17 cellular contexts compared by ENCODE assay signal in genomic region chr12:121084229-121084628, GRCh38. TPM values are rescaled to one million over a fixed set of nuclear protein-coding genes. Genes with fewer than 3 reads are reported as not detected.
A peak's percentile ranks its signal among the peaks of the same experiment; 100 is the strongest.
DNase-seq lines count a peak whose midpoint lies in the region; ATAC-seq, FAIRE-seq and TF ChIP-seq lines count a peak whose summit lies in the region.
"Had no signal": no experiment of that assay in that cellular context is flagged by ENCODE, and none has a peak within 500 bp of the region (broad histone marks: within the 10 kb centered on the region; RNA-seq: fewer than 3 reads in every experiment).

No MANE protein-coding gene starts in this region.

- H2AK5ac ChIP-seq in H1 (ENCODE audit: low read depth, low read length) (no peak overlapping the region), neuronal stem cell (ENCODE audit: low read depth, low read length) (no peak overlapping the region)

- no peak for TF ChIP-seq CTCF in H1 (IDR thresholded peaks at IDR 0.05; ENCODE audit: control extremely low read depth in 1 of 3, insufficient read depth in 1 of 3, low read depth in 1 of 3, low read length in 3 of 3)
- TF ChIP-seq CTCF in psoas muscle (IDR thresholded peaks at IDR 0.05) = no peak

- peak overlapping the region; percentile 34 for H3K27ac ChIP-seq in SJCRH30
- no peak overlapping the region for H3K27ac ChIP-seq in H1 (ENCODE audit: low read depth, low read length)
- no peak overlapping the region for H3K27ac ChIP-seq in neuronal stem cell (replicated peaks; ENCODE audit: low read length)
- H3K27ac ChIP-seq in psoas muscle = no peak overlapping the region

- H2BK12ac ChIP-seq in H1 (ENCODE audit: low read depth, low read length) (no peak overlapping the region), neuronal stem cell (ENCODE audit: low read length) (no peak overlapping the region)

- no peak overlapping the region for H3K4me3 ChIP-seq in SJCRH30
- H3K4me3 ChIP-seq in H1 (ENCODE audit: extremely low read depth in 1 of 4, insufficient read depth in 2 of 4, low read depth in 3 of 4, low read length in 4 of 4) = no peak overlapping the region
- H3K4me3 ChIP-seq in neuronal stem cell (ENCODE audit: low read length in 2 of 2) = no peak overlapping the region
- no peak overlapping the region for H3K4me3 ChIP-seq in psoas muscle

- H3K9ac ChIP-seq in H1 (replicated peaks in 1 of 4; ENCODE audit: extremely low read depth in 1 of 4, low read depth in 3 of 4, low read length in 3 of 4) (no peak overlapping the region), neuronal stem cell (ENCODE audit: low read depth, low read length, poor library complexity) (no peak overlapping the region)

- no peak overlapping the region for H4K5ac ChIP-seq in H1 (ENCODE audit: insufficient read length, low read depth, low read length)

- H3K9me3 ChIP-seq in SJCRH30 (replicated peaks) (no peaks in the 10 kb centered on the region), H1 (ENCODE audit: insufficient read depth in 2 of 2, low read depth in 1 of 2, low read length in 1 of 2) (peaks cover 0 to 4% of the 10 kb centered on the region in 2 experiments; a peak in 1 of 4 replicates), neuronal stem cell (replicated peaks in 1 of 2; ENCODE audit: control insufficient read depth in 2 of 2, insufficient read depth in 1 of 2, low read depth in 1 of 2, low read length in 2 of 2) (peaks cover 3% of the 10 kb centered on the region in 2 donors), psoas muscle (no peaks in the 10 kb centered on the region)

- intact Hi-C loops in psoas muscle (cut with DNase I) = no loop called here

- FAIRE-seq in H1 (lab: Jason Lieb, UNC) = no peak
- FAIRE-seq: G401.6, GM12892 had no signal

- H3K18ac ChIP-seq in H1 (ENCODE audit: extremely low read depth, low read length) (no peak overlapping the region), neuronal stem cell (ENCODE audit: low read length) (no peak overlapping the region)

- H3K79me2 ChIP-seq in H1 (ENCODE audit: control insufficient read depth in 1 of 2, insufficient read depth in 2 of 2, low read length in 2 of 2) = no peaks in the 10 kb centered on the region

- no peak for TF ChIP-seq EP300 in H1 (IDR thresholded peaks at IDR 0.05; ENCODE audit: borderline replicate concordance in 1 of 2, low read depth in 2 of 2, low read length in 2 of 2)

- H4K91ac ChIP-seq in H1 (replicated peaks; ENCODE audit: insufficient read length, low read length) (no peak overlapping the region), neuronal stem cell (ENCODE audit: low read depth, low read length, poor library complexity) (no peak overlapping the region)

- H3K4me1 ChIP-seq in SJCRH30 (peaks cover 14% of the 10 kb centered on the region), H1 (replicated peaks in 1 of 4; ENCODE audit: control insufficient read depth in 3 of 4, insufficient read depth in 4 of 4, low read length in 3 of 4) (peaks cover 0 to 3% (median 0%) of the 10 kb centered on the region in 4 experiments; a peak in 1 of 7 replicates), neuronal stem cell (ENCODE audit: control insufficient read depth in 2 of 2, insufficient read depth in 1 of 2, low read depth in 1 of 2, low read length in 2 of 2) (peaks cover 0 to 6% of the 10 kb centered on the region in 2 donors), psoas muscle (no peaks in the 10 kb centered on the region)

- H3K4ac ChIP-seq in H1 (replicated peaks; ENCODE audit: insufficient read length, low read depth, low read length) = no peak overlapping the region
- no peak overlapping the region for H3K4ac ChIP-seq in neuronal stem cell (ENCODE audit: low read length)

- H2BK120ac ChIP-seq in H1 (replicated peaks; ENCODE audit: low read depth, low read length) (no peak overlapping the region), neuronal stem cell (ENCODE audit: low read depth, low read length) (no peak overlapping the region)

- H3K4me2 ChIP-seq in H1 (ENCODE audit: insufficient read depth in 1 of 2, low read depth in 2 of 2, low read length in 2 of 2) (no peak overlapping the region), neuronal stem cell (ENCODE audit: insufficient read depth, low read length, poor library complexity, severe bottlenecking) (no peak overlapping the region)

- ATAC-seq in HG02973 (IDR thresholded peaks at IDR 0.05; ENCODE audit: unreplicated experiment) (no peak), psoas muscle (no peak)

- H2BK5ac ChIP-seq in H1 (ENCODE audit: low read depth, low read length) (no peak overlapping the region), neuronal stem cell (ENCODE audit: low read length) (no peak overlapping the region)

- H3K36me3 ChIP-seq in SJCRH30 (no peaks in the 10 kb centered on the region), H1 (ENCODE audit: control insufficient read depth in 2 of 4, insufficient read depth in 4 of 4, low read length in 3 of 4) (no peaks in the 10 kb centered on the region), neuronal stem cell (replicated peaks in 1 of 2; ENCODE audit: control insufficient read depth in 2 of 2, insufficient read depth in 2 of 2, low read length in 2 of 2) (no peaks in the 10 kb centered on the region), psoas muscle (ENCODE audit: insufficient read depth in 1 of 2, low read depth in 1 of 2) (no peaks in the 10 kb centered on the region)

- DNase-seq in SJCRH30 (peak; percentile 20 to 60), H1 (ENCODE audit: low read depth in 1 of 2, low spot score in 2 of 2) (peak in 1 of 2 experiments; percentile 17), neuronal stem cell (ENCODE audit: low spot score) (no peak), psoas muscle (no peak), D341Med (ENCODE audit: low spot score) (no peak)
- DNase-seq: C1 segment of cervical spinal cord; Calu3; CD4-positive, alpha-beta memory T cell; COR-L47; DMS153; DND-41; GOT3; H7; HCEC 1CT had no signal

- H2BK15ac ChIP-seq in H1 (ENCODE audit: low read length) (no peak overlapping the region), neuronal stem cell (ENCODE audit: low read length) (no peak overlapping the region)

- WGBS in H1 (ENCODE audit: extremely low coverage in 1 of 2, insufficient coverage in 1 of 2, insufficient read length in 1 of 2, insufficient replicate concordance in 2 of 2, low coverage in 1 of 2, low lambda C conversion rate in 2 of 2, missing lambda C conversion rate in 1 of 2), 2 experiments = 93% methylated on average over 3 of the region's 3 CpGs; no CpG with 5 or more reads in 1 of the 2 experiments
- no CpG with 5 or more reads among the region's 3 CpGs for WGBS in neuronal stem cell (ENCODE audit: extremely low coverage in 2 of 2, insufficient read length in 2 of 2, insufficient replicate concordance in 1 of 2), 2 donors
- WGBS in psoas muscle, 3 donors = 42 to 60% (median 45%) methylated on average over 3 of the region's 3 CpGs

- CTCF ChIA-PET in H1 (lab: Charles Lee; ENCODE audit: partially characterized antibody) = interaction anchor here (1.0 to 3.3 kb wide), 2 partner anchors 11 to 23 kb away, joined by 5 to 20 read pairs; no protein-coding TSS in a partner anchor

- POLR2A ChIA-PET in H1 (lab: Charles Lee; ENCODE audit: partially characterized antibody) = interaction anchor here (1.5 kb wide), 1 partner anchor 17 kb away, joined by 5 read pairs; no protein-coding TSS in a partner anchor

- H3K23ac ChIP-seq in H1 (ENCODE audit: insufficient read length) = no peak overlapping the region
- no peak overlapping the region for H3K23ac ChIP-seq in neuronal stem cell (ENCODE audit: low read depth, low read length, poor library complexity)

- no peaks in the 10 kb centered on the region for H3K27me3 ChIP-seq in SJCRH30
- peaks cover 0 to 2% (median 0%) of the 10 kb centered on the region in 4 experiments; a peak in 1 of 7 replicates for H3K27me3 ChIP-seq in H1 (replicated peaks in 1 of 4; ENCODE audit: control insufficient read depth in 3 of 4, extremely low read depth in 1 of 4, insufficient read depth in 3 of 4, low read length in 3 of 4)
- peaks cover 0 to 11% (median 0%) of the 10 kb centered on the region in 3 experiments for H3K27me3 ChIP-seq in neuronal stem cell (ENCODE audit: control insufficient read depth in 3 of 3, insufficient read depth in 3 of 3, low read depth in 1 of 3, low read length in 3 of 3)
- H3K27me3 ChIP-seq in psoas muscle (ENCODE audit: insufficient read depth in 3 of 3, low read length in 2 of 3) = no peaks in the 10 kb centered on the region

- H3K23me2 ChIP-seq in H1 (ENCODE audit: low read depth, low read length) = no peaks in the 10 kb centered on the region

- no peak overlapping the region for H3K14ac ChIP-seq in H1 (ENCODE audit: insufficient read length)
- no peak overlapping the region for H3K14ac ChIP-seq in neuronal stem cell (ENCODE audit: low read length)

- TF ChIP-seq POLR2A in H1 (IDR thresholded peaks at IDR 0.05; ENCODE audit: control extremely low read depth in 1 of 2, low read depth in 2 of 2, low read length in 2 of 2) = no peak

- H2BK20ac ChIP-seq in H1 (ENCODE audit: low read length) = no peak overlapping the region

- TF ChIP-seq RAD21 in H1 (IDR thresholded peaks at IDR 0.05 in 1 of 2, conservative IDR thresholded peaks at IDR 0.05 in 1 of 2; ENCODE audit: low read depth in 2 of 2, low read length in 2 of 2) = no peak

- no peak overlapping the region for H3K56ac ChIP-seq in H1 (replicated peaks; ENCODE audit: insufficient read length, low read depth, low read length)

- no peaks in the 10 kb centered on the region for H3K79me1 ChIP-seq in H1 (ENCODE audit: low read depth, low read length)
- no peaks in the 10 kb centered on the region for H3K79me1 ChIP-seq in neuronal stem cell (ENCODE audit: low read depth, low read length)

- H2AFZ ChIP-seq in H1 (ENCODE audit: low read length) (0 out of 2 replicates have a peak overlapping the region, but pooled peaks have one; percentile 25), neuronal stem cell (ENCODE audit: low read length) (peak overlapping the region; percentile 60)

- no peaks in the 10 kb centered on the region for H4K20me1 ChIP-seq in H1 (replicated peaks in 1 of 2; ENCODE audit: control insufficient read depth in 1 of 2, insufficient read depth in 2 of 2, low read length in 2 of 2)

- H4K8ac ChIP-seq in H1 (ENCODE audit: extremely low read depth, insufficient read depth, low read length) = no peak overlapping the region
- no peak overlapping the region for H4K8ac ChIP-seq in neuronal stem cell (ENCODE audit: low read depth, low read length)

RNA-seq across cellular contexts. Expression of gene OASL, which starts 45.2 kb away (rescaled TPM):
- total RNA-seq in SJCRH30 (2014; rRNA removed; shearing (Covaris generic)) = not detected in 2 replicates
- not detected in 2 replicates for total RNA-seq in H1 (2021; fragmentation: NEBNext Ultra II Directional; extraction: Animal tissue kit (Norgen Biotek cat#: 25700))
- polyA plus RNA-seq in H1 (2011; rRNA removed) (not detected in 2 replicates), psoas muscle (under 1 TPM in 2 of 3 donors, not detected in 1; 0.22 to 0.27 TPM)
- polyA plus RNA-seq in H1 (2011; cell fraction: cytosol; rRNA removed) = not detected
- polyA plus RNA-seq in H1 (2011; cell fraction: nucleus; rRNA removed) = not detected
- not detected in 4 replicates for polyA plus RNA-seq in H1 (2012, experiment 1 of 2)
- not detected for polyA plus RNA-seq in H1 (2012, experiment 2 of 2)
- polyA plus RNA-seq in H1 (2013, experiment 1 of 2) = not detected
- polyA plus RNA-seq in H1 (2013, experiment 2 of 2) = not detected
- polyA minus RNA-seq in H1 (2011; rRNA and poly(A)+ RNA removed) = not detected in 2 replicates
- polyA minus RNA-seq in H1 (2011; cell fraction: cytosol; rRNA and poly(A)+ RNA removed) = not detected
- polyA minus RNA-seq in H1 (2011; cell fraction: nucleus; rRNA and poly(A)+ RNA removed) = not detected
- not detected for polyA plus RNA-seq in neuronal stem cell (2013, experiment 1 of 2)
- not detected for polyA plus RNA-seq in neuronal stem cell (2013, experiment 2 of 2)
- total RNA-seq in psoas muscle = under 1 TPM; 0.15 to 0.30 (median 0.29) TPM
- total RNA-seq: H7 had no signal

RNA-seq across cellular contexts. Expression of gene P2RX7, which starts 48.4 kb away (rescaled TPM):
- total RNA-seq in SJCRH30 (2014; rRNA removed; shearing (Covaris generic)) = 1.3 and 2.5 TPM in 2 replicates
- 0.42 and 0.56 TPM in 2 replicates for total RNA-seq in H1 (2021; fragmentation: NEBNext Ultra II Directional; extraction: Animal tissue kit (Norgen Biotek cat#: 25700))
- polyA plus RNA-seq in H1 (2011; rRNA removed) (0.16 and 0.38 TPM in 2 replicates), psoas muscle (under 1 TPM; 0.07 to 0.16 (median 0.10) TPM)
- 0.23 TPM for polyA plus RNA-seq in H1 (2011; cell fraction: cytosol; rRNA removed)
- 0.19 TPM for polyA plus RNA-seq in H1 (2011; cell fraction: nucleus; rRNA removed)
- polyA plus RNA-seq in H1 (2012, experiment 1 of 2) = 0.19 to 0.64 TPM (median 0.37 TPM) in 4 replicates
- polyA plus RNA-seq in H1 (2012, experiment 2 of 2) = 0.17 TPM
- polyA plus RNA-seq in H1 (2013, experiment 1 of 2) = 0.36 TPM
- 0.24 TPM for polyA plus RNA-seq in H1 (2013, experiment 2 of 2)
- 0.39 and 0.41 TPM in 2 replicates for polyA minus RNA-seq in H1 (2011; rRNA and poly(A)+ RNA removed)
- not detected for polyA minus RNA-seq in H1 (2011; cell fraction: cytosol; rRNA and poly(A)+ RNA removed)
- polyA minus RNA-seq in H1 (2011; cell fraction: nucleus; rRNA and poly(A)+ RNA removed) = 0.40 TPM
- polyA plus RNA-seq in neuronal stem cell (2013, experiment 1 of 2) = 0.20 TPM
- 0.37 TPM for polyA plus RNA-seq in neuronal stem cell (2013, experiment 2 of 2)
- total RNA-seq in psoas muscle = 1 to 10 TPM in 1 of 4 donors, under 1 TPM in 3; 0.17 to 1.3 (median 0.50) TPM
- total RNA-seq: Calu3, H7 had no signal

Comparison
In these comparisons a context has a peak if more than half of its experiments do, and no peak if none do; other contexts are left out.
1. DNase-seq: peak in SJCRH30 (2 of 2); none in neuronal stem cell (single experiment), psoas muscle (0 of 2) and D341Med (single experiment).